Comparison of ENCODE assay signal across 6 cellular contexts in genomic region chr12:105300883-105301282, GRCh38.
"Had no signal": no experiment of that assay in that cellular context is flagged by ENCODE, and none has a peak within 500 bp of the region (broad histone marks: within the 10 kb centered on the region; RNA-seq: fewer than 3 reads in every experiment).

No MANE protein-coding gene starts in this region.

- H2AFZ ChIP-seq: GM23248 had no signal

- H3K4me1 Mint-ChIP-seq: IgD-negative memory B cell had no signal

- H3K36me3 Mint-ChIP-seq: IgD-negative memory B cell had no signal

- H3K27me3 Mint-ChIP-seq: IgD-negative memory B cell had no signal

- H3K27ac ChIP-seq: GM23248, HL-60 had no signal

- H3K4me3 Mint-ChIP-seq: H9 had no signal

- H3K4me3 ChIP-seq: GM23248 had no signal

- H3K27ac Mint-ChIP-seq: IgD-negative memory B cell had no signal

- ATAC-seq: HepG2 had no signal

- DNase-seq: GM23248, H9, HCEC 1CT had no signal
